21 cellular contexts compared by ENCODE assay signal in the genomic region with DNA sequence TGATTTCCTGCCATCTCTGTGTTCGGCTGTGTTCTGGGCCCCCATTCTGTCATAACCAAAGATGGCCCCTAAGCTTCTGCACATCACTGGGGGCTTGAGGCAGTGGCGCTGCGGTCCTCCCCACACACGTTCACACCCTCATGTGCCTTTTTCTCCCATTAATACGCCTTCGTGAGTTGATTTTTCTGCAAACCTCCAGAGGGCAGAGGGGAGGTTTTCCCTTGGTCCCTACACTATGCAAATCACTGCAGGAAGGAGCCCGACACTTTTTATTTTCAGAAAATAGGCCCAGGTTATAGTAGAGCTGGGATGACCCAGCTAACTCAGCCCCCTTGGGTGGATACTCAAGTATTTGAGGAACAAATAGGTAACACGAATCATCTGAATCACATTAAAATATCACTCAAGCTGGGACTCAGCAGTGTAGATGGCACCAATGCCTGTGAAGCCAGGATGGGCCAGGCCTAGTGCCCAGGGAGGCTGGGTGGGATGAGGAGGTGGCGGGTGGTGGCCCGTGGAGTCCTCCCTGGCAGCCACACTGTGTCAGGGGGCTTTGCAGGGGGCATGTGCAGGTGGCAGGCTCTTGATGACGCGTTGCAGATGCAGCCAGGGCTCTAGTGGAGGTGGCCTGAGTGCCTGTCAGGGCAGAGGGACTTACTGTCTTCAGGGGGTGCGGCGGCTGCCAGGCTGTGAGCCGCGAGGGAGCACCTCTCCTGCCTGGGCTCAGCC.
"Had no signal": no experiment of that assay in that cellular context is flagged by ENCODE, and none has a peak within 500 bp of the region (broad histone marks: within the 10 kb centered on the region; RNA-seq: fewer than 3 reads in every experiment).

No MANE protein-coding gene starts in this region.

- H3K9me3 ChIP-seq: adrenal gland, ascending aorta, esophagus squamous epithelium, pancreas, right atrium auricular region, suprapubic skin, tibial artery had no signal

- H3K4me3 ChIP-seq: adrenal gland, ascending aorta, cardiac muscle cell, esophagus squamous epithelium, pancreas, right atrium auricular region, suprapubic skin, tibial artery had no signal

- H3K4me1 ChIP-seq: adrenal gland, ascending aorta, esophagus squamous epithelium, right atrium auricular region, suprapubic skin, tibial artery had no signal

- DNase-seq: activated CD4-positive, alpha-beta T cell treated with anti-CD3 and anti-CD28 coated beads for 4 hours; activated CD4-positive, alpha-beta T cell treated with anti-CD3 and anti-CD28 coated beads, Interleukin-2, amount 50 U/mL, for 4 hours; activated effector memory CD4-positive, alpha-beta T cell treated with anti-CD3 and anti-CD28 coated beads, Interleukin-2, amount 50 U/mL, for 16 hours; activated naive CD4-positive, alpha-beta T cell treated with anti-CD3 and anti-CD28 coated beads for 36 hours; activated naive CD8-positive, alpha-beta T cell treated with anti-CD3 and anti-CD28 coated beads for 36 hours; activated T-cell treated with anti-CD3 and anti-CD28 coated beads for 4 hours; adrenal gland; esophagus squamous epithelium; glutamatergic neuron; left ventricle myocardium superior; naive B cell; nephron progenitor cell; pancreas; stimulated activated naive CD4-positive, alpha-beta T cell; T-cell; tibial artery had no signal

- H3K27me3 ChIP-seq: adrenal gland, ascending aorta, pancreas, right atrium auricular region had no signal

- ATAC-seq: left ventricle myocardium superior, pancreas, T-cell had no signal

- H3K36me3 ChIP-seq: adrenal gland, ascending aorta, cardiac muscle cell, esophagus squamous epithelium, pancreas, right atrium auricular region, suprapubic skin, tibial artery had no signal

- H3K27ac ChIP-seq: adrenal gland, ascending aorta, cardiac muscle cell, epithelial cell of prostate, esophagus squamous epithelium, pancreas, right atrium auricular region, suprapubic skin, tibial artery had no signal
